In the genomic region with DNA sequence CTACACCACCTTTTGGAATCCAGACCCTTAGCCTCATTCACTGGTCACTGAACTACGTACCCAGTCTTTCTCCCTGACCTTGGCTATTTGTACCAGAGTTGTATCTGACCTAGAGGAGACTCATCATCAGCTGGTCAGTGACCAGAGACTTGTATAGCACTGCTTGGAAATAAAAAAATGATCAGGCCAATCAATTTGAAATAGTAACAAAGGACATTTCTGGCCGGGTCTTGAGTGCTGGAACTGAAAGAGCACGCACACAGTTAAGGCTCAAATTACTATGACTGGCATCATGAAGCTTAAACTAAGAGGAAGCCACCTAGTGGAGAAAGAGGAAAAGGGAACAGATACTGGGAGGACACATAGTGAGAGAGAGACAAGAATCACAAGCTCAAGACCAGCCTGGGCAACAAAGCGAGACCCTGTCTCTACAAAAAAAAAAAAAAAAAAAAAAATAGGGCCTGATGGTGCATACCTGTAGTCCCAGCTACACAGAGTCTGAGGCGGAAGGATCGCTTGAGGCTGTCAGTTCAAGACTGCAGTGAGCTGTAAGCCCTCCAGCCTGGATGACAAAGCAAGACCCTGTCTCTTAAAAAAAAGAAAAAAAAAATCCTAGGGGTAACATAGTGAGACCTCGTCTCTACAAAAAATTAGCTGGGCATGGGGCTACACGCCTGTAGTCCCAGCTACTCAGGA, we compare ENCODE assay signal across 8 cellular contexts. TPM values are rescaled to one million over a fixed set of nuclear protein-coding genes. Genes with fewer than 3 reads are reported as not detected.
DNase-seq lines count a peak whose midpoint lies in the region; ATAC-seq, FAIRE-seq and TF ChIP-seq lines count a peak whose summit lies in the region.

No MANE protein-coding gene starts in this region.

- 52 to 54% methylated on average over 6 to 8 of the region's 8 CpGs for WGBS in transverse colon (ENCODE audit: low coverage in 1 of 2), 2 donors

- TF ChIP-seq EP300 in Ishikawa (IDR thresholded peaks at IDR 0.05; ENCODE audit: borderline replicate concordance) (no peak), transverse colon (IDR thresholded peaks at IDR 0.05; ENCODE audit: low read depth) (no peak)

- TF ChIP-seq POLR2A in H54 (IDR thresholded peaks at IDR 0.05; ENCODE audit: low read depth, low read length), result no peak
- no peak for TF ChIP-seq POLR2A in transverse colon (IDR thresholded peaks at IDR 0.05)

- peak; percentile 53 for TF ChIP-seq RAD21 in Ishikawa (IDR thresholded peaks at IDR 0.05; ENCODE audit: low read depth)

- H3K9me3 Mint-ChIP-seq in central memory CD8-positive, alpha-beta T cell, result no peaks in the 10 kb centered on the region

- H3K4me1 ChIP-seq in OCI-LY3 (ENCODE audit: low read length) (peaks cover 18% of the 10 kb centered on the region), transverse colon (peaks cover 0 to 2% (median 0%) of the 10 kb centered on the region in 4 donors)

- DNase-seq in Right ventricle myocardium inferior (ENCODE audit: missing footprints) (no peak), cardiac septum (ENCODE audit: low spot score) (no peak), H54 (ENCODE audit: insufficient read length, low spot score) (peak; percentile 19), left kidney (ENCODE audit: low read depth, low spot score) (peak; percentile 86), transverse colon (no peak)
- no peak for DNase-seq in central memory CD8-positive, alpha-beta T cell (ENCODE audit: low spot score in 2 of 2)

- H3K27ac Mint-ChIP-seq in central memory CD8-positive, alpha-beta T cell (ENCODE audit: low read depth), result no peak overlapping the region

- ATAC-seq in Right ventricle myocardium inferior, result peak; percentile 87
- ATAC-seq in central memory CD8-positive, alpha-beta T cell (replicated peaks; ENCODE audit: extremely low read depth, poor library complexity, severe bottlenecking), result peak; percentile 90

- no peaks in the 10 kb centered on the region for H4K20me1 ChIP-seq in OCI-LY3 (ENCODE audit: insufficient read depth, low read length)

- TF ChIP-seq CTCF in OCI-LY3 (IDR thresholded peaks at IDR 0.05; ENCODE audit: low read depth, low read length) (peak; percentile 49), transverse colon (IDR thresholded peaks at IDR 0.05) (peak; percentile 52 to 61 (median 56))

- H3K27me3 ChIP-seq in OCI-LY3 (ENCODE audit: low read depth, low read length) (no peaks in the 10 kb centered on the region), transverse colon (no peaks in the 10 kb centered on the region)

- no peaks in the 10 kb centered on the region for H3K27me3 Mint-ChIP-seq in central memory CD8-positive, alpha-beta T cell

- no peaks in the 10 kb centered on the region for H3K36me3 ChIP-seq in OCI-LY3 (replicated peaks; ENCODE audit: low read depth, low read length)
- H3K36me3 ChIP-seq in transverse colon, result no peaks in the 10 kb centered on the region

- H3K9me3 ChIP-seq in OCI-LY3 (ENCODE audit: insufficient read depth, low read length) (no peaks in the 10 kb centered on the region), transverse colon (no peaks in the 10 kb centered on the region)

- intact Hi-C loops in Right ventricle myocardium inferior (cut with DNase I) (loop anchor here (5.0 kb wide), 2 partner anchors 74 to 296 kb away; partner anchors contain the start of gene REEP5), cardiac septum (cut with DNase I) (loop anchor here (5.0 kb wide), 2 partner anchors 74 to 296 kb away; partner anchors contain the start of gene REEP5), transverse colon (cut with DNase I; ENCODE audit: low total_unique reads) (no loop called here)

- in situ Hi-C loops in transverse colon (cut with MboI; ENCODE audit: low pct_ligation_motif_present in 1 of 4, low pct_unique_long_range_greater_than_20kb in 1 of 4, low sequenced_read_pairs in 3 of 4), result no loop called here

- peaks cover 2% of the 10 kb centered on the region for H3K36me3 Mint-ChIP-seq in central memory CD8-positive, alpha-beta T cell (ENCODE audit: insufficient read depth)

- H3K4me3 Mint-ChIP-seq in central memory CD8-positive, alpha-beta T cell, result no peak overlapping the region

- FAIRE-seq in H54 (lab: Jason Lieb, UNC), result peak; percentile 94

- no peak overlapping the region for H3K9ac ChIP-seq in OCI-LY3 (ENCODE audit: low read length)

- H3K79me2 ChIP-seq in OCI-LY3 (ENCODE audit: low read length), result no peaks in the 10 kb centered on the region

- H3K27ac ChIP-seq in OCI-LY3 (ENCODE audit: low read length) (peak overlapping the region; percentile 30), transverse colon (no peak overlapping the region)

- peaks cover 7% of the 10 kb centered on the region for H3K4me1 Mint-ChIP-seq in central memory CD8-positive, alpha-beta T cell

- peak overlapping the region; percentile 54 for H3K4me2 ChIP-seq in OCI-LY3 (ENCODE audit: low read length)

- H3K4me3 ChIP-seq in OCI-LY3 (ENCODE audit: low read length), result peak overlapping the region; percentile 25; the same call in 1 of the 2 replicates
- peak overlapping the region in 1 of 4 donors; percentile 10 for H3K4me3 ChIP-seq in transverse colon

- peak overlapping the region; percentile 25; the same call in 1 of the 2 replicates for H2AFZ ChIP-seq in OCI-LY3 (ENCODE audit: low read depth, low read length)

TF ChIP-seq in Ishikawa, 13 proteins besides CTCF, POLR2A, EP300 and RAD21:
- TF ChIP-seq CREB1 (IDR thresholded peaks at IDR 0.05; ENCODE audit: low read depth) (no peak), ZBTB7A (IDR thresholded peaks at IDR 0.05; ENCODE audit: low read depth) (no peak)

RNA-seq across cellular contexts. Expression of gene SRP19, which starts 12.8 kb away (rescaled TPM):
- total RNA-seq in Right ventricle myocardium inferior, result 24.8 TPM
- 32.4 TPM for total RNA-seq in cardiac septum
- total RNA-seq in transverse colon, result 10 to 100 TPM; 15.7 to 58.6 (median 40.6) TPM

Comparison
In these comparisons a context has a peak if more than half of its experiments do, and no peak if none do; other contexts are left out.
1. DNase-seq: peak in H54 (single experiment) and left kidney (single experiment); none in Right ventricle myocardium inferior (single experiment), cardiac septum (single experiment), central memory CD8-positive, alpha-beta T cell (0 of 2) and transverse colon (single experiment).